Comparison of ENCODE assay signal across 1 cellular context in the genomic region with DNA sequence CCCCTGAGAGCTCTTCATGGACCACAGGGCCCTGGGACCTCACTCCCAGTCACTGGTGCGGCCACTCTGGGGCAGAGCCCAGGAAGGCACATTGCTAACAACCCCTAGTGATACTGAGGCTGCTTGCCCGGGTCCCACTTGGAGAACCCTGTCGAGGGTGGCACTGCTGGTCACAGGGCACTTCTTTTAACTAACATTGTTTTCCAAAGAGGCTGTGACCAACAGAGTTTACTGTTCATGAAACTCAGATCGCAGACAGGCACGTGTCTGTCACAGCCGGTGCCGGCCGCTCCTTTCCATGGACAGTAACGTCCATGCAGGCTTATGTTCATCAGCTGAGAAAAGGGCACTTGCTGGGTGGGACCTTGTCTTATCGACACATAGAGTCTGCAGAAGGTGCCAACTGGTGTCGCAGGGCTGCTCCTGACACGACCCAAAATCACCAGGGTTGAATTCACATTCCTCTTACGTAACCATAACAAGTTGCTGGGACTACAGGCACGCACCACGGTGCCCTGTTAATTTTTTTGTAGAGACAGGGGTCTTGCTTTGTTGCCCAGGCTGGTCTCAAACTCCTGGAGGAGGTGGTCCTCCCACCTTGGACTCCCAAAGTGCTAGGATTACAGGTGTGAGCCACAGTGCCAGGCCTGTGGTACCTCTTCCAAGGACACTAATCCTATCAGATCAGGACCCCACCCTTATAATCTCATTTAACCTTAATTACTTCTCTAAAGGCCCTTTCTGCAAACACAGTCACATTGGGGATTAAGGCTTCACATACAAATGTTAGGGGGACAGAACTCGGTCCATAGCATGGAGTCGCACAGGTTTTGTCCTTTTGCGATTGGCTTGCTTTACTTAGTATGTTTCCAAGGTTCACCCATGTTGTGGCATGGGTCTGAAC.
TF ChIP-seq lines count a peak whose summit lies in the region.

No MANE protein-coding gene starts in this region.

TF ChIP-seq in HepG2, 621 proteins besides CTCF, POLR2A, EP300 and RAD21:
- TF ChIP-seq, protein P1, sequence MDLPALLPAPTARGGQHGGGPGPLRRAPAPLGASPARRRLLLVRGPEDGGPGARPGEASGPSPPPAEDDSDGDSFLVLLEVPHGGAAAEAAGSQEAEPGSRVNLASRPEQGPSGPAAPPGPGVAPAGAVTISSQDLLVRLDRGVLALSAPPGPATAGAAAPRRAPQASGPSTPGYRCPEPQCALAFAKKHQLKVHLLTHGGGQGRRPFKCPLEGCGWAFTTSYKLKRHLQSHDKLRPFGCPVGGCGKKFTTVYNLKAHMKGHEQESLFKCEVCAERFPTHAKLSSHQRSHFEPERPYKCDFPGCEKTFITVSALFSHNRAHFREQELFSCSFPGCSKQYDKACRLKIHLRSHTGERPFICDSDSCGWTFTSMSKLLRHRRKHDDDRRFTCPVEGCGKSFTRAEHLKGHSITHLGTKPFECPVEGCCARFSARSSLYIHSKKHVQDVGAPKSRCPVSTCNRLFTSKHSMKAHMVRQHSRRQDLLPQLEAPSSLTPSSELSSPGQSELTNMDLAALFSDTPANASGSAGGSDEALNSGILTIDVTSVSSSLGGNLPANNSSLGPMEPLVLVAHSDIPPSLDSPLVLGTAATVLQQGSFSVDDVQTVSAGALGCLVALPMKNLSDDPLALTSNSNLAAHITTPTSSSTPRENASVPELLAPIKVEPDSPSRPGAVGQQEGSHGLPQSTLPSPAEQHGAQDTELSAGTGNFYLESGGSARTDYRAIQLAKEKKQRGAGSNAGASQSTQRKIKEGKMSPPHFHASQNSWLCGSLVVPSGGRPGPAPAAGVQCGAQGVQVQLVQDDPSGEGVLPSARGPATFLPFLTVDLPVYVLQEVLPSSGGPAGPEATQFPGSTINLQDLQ (CRISPR knock-in tag; IDR thresholded peaks at IDR 0.05) = 0 out of 2 replicates have a peak, but pooled peaks have one; percentile 14
- 0 out of 2 replicates have a peak, but pooled peaks have one; percentile 2 for TF ChIP-seq ZKSCAN8 (CRISPR knock-in tag; IDR thresholded peaks at IDR 0.05; ENCODE audit: borderline replicate concordance)
- TF ChIP-seq, protein P2, sequence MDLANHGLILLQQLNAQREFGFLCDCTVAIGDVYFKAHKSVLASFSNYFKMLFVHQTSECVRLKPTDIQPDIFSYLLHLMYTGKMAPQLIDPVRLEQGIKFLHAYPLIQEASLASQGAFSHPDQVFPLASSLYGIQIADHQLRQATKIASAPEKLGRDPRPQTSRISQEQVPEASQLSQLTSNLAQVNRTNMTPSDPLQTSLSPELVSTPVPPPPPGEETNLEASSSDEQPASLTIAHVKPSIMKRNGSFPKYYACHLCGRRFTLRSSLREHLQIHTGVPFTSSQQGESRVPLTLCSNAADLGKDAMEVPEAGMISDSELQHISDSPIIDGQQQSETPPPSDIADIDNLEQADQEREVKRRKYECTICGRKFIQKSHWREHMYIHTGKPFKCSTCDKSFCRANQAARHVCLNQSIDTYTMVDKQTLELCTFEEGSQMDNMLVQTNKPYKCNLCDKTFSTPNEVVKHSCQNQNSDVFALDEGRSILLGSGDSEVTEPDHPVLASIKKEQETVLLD (CRISPR knock-in tag; IDR thresholded peaks at IDR 0.05; ENCODE audit: low read depth) = no peak
- no peak for TF ChIP-seq SIN3B (IDR thresholded peaks at IDR 0.05; ENCODE audit: low read length)
- TF ChIP-seq, protein P3, sequence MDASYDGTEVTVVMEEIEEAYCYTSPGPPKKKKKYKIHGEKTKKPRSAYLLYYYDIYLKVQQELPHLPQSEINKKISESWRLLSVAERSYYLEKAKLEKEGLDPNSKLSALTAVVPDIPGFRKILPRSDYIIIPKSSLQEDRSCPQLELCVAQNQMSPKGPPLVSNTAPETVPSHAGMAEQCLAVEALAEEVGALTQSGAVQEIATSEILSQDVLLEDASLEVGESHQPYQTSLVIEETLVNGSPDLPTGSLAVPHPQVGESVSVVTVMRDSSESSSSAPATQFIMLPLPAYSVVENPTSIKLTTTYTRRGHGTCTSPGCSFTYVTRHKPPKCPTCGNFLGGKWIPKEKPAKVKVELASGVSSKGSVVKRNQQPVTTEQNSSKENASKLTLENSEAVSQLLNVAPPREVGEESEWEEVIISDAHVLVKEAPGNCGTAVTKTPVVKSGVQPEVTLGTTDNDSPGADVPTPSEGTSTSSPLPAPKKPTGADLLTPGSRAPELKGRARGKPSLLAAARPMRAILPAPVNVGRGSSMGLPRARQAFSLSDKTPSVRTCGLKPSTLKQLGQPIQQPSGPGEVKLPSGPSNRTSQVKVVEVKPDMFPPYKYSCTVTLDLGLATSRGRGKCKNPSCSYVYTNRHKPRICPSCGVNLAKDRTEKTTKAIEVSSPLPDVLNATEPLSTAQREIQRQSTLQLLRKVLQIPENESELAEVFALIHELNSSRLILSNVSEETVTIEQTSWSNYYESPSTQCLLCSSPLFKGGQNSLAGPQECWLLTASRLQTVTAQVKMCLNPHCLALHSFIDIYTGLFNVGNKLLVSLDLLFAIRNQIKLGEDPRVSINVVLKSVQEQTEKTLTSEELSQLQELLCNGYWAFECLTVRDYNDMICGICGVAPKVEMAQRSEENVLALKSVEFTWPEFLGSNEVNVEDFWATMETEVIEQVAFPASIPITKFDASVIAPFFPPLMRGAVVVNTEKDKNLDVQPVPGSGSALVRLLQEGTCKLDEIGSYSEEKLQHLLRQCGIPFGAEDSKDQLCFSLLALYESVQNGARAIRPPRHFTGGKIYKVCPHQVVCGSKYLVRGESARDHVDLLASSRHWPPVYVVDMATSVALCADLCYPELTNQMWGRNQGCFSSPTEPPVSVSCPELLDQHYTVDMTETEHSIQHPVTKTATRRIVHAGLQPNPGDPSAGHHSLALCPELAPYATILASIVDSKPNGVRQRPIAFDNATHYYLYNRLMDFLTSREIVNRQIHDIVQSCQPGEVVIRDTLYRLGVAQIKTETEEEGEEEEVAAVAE (CRISPR knock-in tag; IDR thresholded peaks at IDR 0.05; ENCODE audit: borderline replicate concordance) = 0 out of 2 replicates have a peak, but pooled peaks have one; percentile 0
- TF ChIP-seq ZNF670 (CRISPR knock-in tag; IDR thresholded peaks at IDR 0.05; ENCODE audit: borderline replicate concordance) = peak; percentile 32; the same call in 1 of the 2 replicates
- TF ChIP-seq, protein P4, sequence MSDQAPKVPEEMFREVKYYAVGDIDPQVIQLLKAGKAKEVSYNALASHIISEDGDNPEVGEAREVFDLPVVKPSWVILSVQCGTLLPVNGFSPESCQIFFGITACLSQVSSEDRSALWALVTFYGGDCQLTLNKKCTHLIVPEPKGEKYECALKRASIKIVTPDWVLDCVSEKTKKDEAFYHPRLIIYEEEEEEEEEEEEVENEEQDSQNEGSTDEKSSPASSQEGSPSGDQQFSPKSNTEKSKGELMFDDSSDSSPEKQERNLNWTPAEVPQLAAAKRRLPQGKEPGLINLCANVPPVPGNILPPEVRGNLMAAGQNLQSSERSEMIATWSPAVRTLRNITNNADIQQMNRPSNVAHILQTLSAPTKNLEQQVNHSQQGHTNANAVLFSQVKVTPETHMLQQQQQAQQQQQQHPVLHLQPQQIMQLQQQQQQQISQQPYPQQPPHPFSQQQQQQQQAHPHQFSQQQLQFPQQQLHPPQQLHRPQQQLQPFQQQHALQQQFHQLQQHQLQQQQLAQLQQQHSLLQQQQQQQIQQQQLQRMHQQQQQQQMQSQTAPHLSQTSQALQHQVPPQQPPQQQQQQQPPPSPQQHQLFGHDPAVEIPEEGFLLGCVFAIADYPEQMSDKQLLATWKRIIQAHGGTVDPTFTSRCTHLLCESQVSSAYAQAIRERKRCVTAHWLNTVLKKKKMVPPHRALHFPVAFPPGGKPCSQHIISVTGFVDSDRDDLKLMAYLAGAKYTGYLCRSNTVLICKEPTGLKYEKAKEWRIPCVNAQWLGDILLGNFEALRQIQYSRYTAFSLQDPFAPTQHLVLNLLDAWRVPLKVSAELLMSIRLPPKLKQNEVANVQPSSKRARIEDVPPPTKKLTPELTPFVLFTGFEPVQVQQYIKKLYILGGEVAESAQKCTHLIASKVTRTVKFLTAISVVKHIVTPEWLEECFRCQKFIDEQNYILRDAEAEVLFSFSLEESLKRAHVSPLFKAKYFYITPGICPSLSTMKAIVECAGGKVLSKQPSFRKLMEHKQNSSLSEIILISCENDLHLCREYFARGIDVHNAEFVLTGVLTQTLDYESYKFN (CRISPR knock-in tag; conservative IDR thresholded peaks at IDR 0.05) = 0 out of 2 replicates have a peak, but pooled peaks have one; percentile 3
- 0 out of 2 replicates have a peak, but pooled peaks have one; percentile 33 for TF ChIP-seq TARDBP (CRISPR knock-in tag; IDR thresholded peaks at IDR 0.05)
- TF ChIP-seq ZNF253 (CRISPR knock-in tag; IDR thresholded peaks at IDR 0.05; ENCODE audit: borderline replicate concordance) = peak; percentile 56; the same call in 1 of the 2 replicates
- peak; percentile 96; the same call in 1 of the 2 replicates for TF ChIP-seq ZNF264 (CRISPR knock-in tag; IDR thresholded peaks at IDR 0.05)
- 0 out of 2 replicates have a peak, but pooled peaks have one; percentile 2 for TF ChIP-seq CEBPB (IDR thresholded peaks at IDR 0.05; ENCODE audit: borderline replicate concordance, low read depth, low read length)
- TF ChIP-seq, protein P5, sequence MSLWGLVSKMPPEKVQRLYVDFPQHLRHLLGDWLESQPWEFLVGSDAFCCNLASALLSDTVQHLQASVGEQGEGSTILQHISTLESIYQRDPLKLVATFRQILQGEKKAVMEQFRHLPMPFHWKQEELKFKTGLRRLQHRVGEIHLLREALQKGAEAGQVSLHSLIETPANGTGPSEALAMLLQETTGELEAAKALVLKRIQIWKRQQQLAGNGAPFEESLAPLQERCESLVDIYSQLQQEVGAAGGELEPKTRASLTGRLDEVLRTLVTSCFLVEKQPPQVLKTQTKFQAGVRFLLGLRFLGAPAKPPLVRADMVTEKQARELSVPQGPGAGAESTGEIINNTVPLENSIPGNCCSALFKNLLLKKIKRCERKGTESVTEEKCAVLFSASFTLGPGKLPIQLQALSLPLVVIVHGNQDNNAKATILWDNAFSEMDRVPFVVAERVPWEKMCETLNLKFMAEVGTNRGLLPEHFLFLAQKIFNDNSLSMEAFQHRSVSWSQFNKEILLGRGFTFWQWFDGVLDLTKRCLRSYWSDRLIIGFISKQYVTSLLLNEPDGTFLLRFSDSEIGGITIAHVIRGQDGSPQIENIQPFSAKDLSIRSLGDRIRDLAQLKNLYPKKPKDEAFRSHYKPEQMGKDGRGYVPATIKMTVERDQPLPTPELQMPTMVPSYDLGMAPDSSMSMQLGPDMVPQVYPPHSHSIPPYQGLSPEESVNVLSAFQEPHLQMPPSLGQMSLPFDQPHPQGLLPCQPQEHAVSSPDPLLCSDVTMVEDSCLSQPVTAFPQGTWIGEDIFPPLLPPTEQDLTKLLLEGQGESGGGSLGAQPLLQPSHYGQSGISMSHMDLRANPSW (CRISPR knock-in tag; IDR thresholded peaks at IDR 0.05; ENCODE audit: borderline replicate concordance) = no peak
